In the genomic region with DNA sequence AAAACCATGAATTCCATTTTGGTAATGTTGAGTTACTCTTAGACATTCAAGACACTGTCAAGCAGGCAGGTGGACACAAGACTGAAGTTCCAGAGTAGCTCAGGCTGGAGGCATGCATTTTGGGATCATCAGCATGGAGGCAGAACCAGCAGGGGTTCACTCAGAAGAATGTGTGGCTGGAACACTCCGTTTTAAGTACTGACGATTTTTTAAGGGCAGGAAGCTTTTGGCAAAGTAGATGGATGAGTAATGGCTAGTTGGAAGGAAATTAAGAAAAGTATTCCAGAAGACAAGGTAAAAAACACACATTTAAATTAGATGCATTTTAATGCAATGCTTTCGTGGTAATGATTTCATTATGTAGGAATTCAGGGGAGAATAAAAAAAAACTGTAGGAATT, we compare ENCODE assay signal across 29 cellular contexts.
DNase-seq lines count a peak whose midpoint lies in the region; ATAC-seq lines count a peak whose summit lies in the region.
"Had no signal": no experiment of that assay in that cellular context is flagged by ENCODE, and none has a peak within 500 bp of the region (broad histone marks: within the 10 kb centered on the region; RNA-seq: fewer than 3 reads in every experiment).

No MANE protein-coding gene starts in this region.

- H4K20me1 ChIP-seq in GM23248 (ENCODE audit: insufficient read depth): no peaks in the 10 kb centered on the region

- ATAC-seq in HG03025 (IDR thresholded peaks at IDR 0.05; ENCODE audit: low FRiP score, unreplicated experiment): no peak

- H2AFZ ChIP-seq in GM23248: peak overlapping the region; percentile 35; the same call in 1 of the 2 replicates

- H3K4me2 ChIP-seq in GM23248 (ENCODE audit: unreplicated experiment): no peak overlapping the region

- DNase-seq in GM23248: peak; percentile 53
- peak; percentile 2 for DNase-seq in NT2/D1 (ENCODE audit: low read depth, low spot score)
- peak; percentile 19 for DNase-seq in fibroblast of gingiva (ENCODE audit: low read depth)
- DNase-seq in skeletal muscle cell (ENCODE audit: low read depth): peak; percentile 17
- DNase-seq in NCI-H1048 (lab: John Stamatoyannopoulos, UW): no peak
- DNase-seq in NCI-H748 treated with DMSO at 0.1 percent for 48 hours (lab: John Stamatoyannopoulos, UW): no peak
- DNase-seq: activated CD4-positive, alpha-beta T cell treated with anti-CD3 and anti-CD28 coated beads, Interleukin-2, amount 10 ng/mL, durations not matched to agents 24 days and 14 days; activated naive CD4-positive, alpha-beta T cell treated with Interleukin-2 at 50 U/mL for 16 hours; activated T-cell treated with anti-CD3 and anti-CD28 coated beads, Interleukin-2, amount 50 U/mL, for 24 hours; AML-193; caudate nucleus; CD4-positive, alpha-beta T cell; dermis blood vessel endothelial cell; esophagus squamous epithelium; H7; Kasumi-1; kidney glomerular epithelial cell; NCI-H187; NCI-H2171 treated with DMSO at 0.1 percent for 48 hours; NCI-H524; ovary; Peyer's patch; retina; SIG-M5; small intestine; SW 1271; T-helper 9 cell; uterus had no signal

- H3F3A ChIP-seq in GM23248 (ENCODE audit: insufficient read depth): peaks cover 6% of the 10 kb centered on the region; the same call in 1 of the 2 replicates

- no peak overlapping the region for H3K27ac ChIP-seq in GM23248
- H3K27ac ChIP-seq: esophagus squamous epithelium, ovary, Peyer's patch, uterus had no signal

- in situ Hi-C loops in GM23248 (cut with MboI): no loop called here

- H3K9me2 ChIP-seq in GM23248 (ENCODE audit: insufficient read depth): 0 out of 2 replicates have a peak, but pooled peaks cover 6% of the 10 kb centered on the region

- H3K79me2 ChIP-seq in GM23248 (ENCODE audit: insufficient read depth): no peaks in the 10 kb centered on the region

- H3K9me3 ChIP-seq in GM23248 (ENCODE audit: low read depth): no peaks in the 10 kb centered on the region
- no peaks in the 10 kb centered on the region for H3K9me3 ChIP-seq in NT2/D1 (ENCODE audit: insufficient read depth, low read length)
- H3K9me3 ChIP-seq: esophagus squamous epithelium, ovary, Peyer's patch, uterus had no signal

- 4 to 5% methylated on average over 3 of the region's 3 CpGs for WGBS in GM23248 (ENCODE audit: low coverage in 1 of 2, low lambda C conversion rate in 2 of 2, missing lambda C conversion rate in 2 of 2), 2 experiments

- peaks cover 10% of the 10 kb centered on the region; the same call in 1 of the 2 replicates for H3K4me1 ChIP-seq in GM23248 (ENCODE audit: insufficient read depth)
- H3K4me1 ChIP-seq in NT2/D1 (ENCODE audit: insufficient read depth, insufficient read length): no peaks in the 10 kb centered on the region
- H3K4me1 ChIP-seq: esophagus squamous epithelium, Peyer's patch, uterus had no signal

- no peak overlapping the region for H3K9ac ChIP-seq in GM23248
- H3K9ac ChIP-seq in NT2/D1 (ENCODE audit: insufficient read length, low read depth): no peak overlapping the region

- no peak overlapping the region for H3K4me3 ChIP-seq in GM23248
- H3K4me3 ChIP-seq in NT2/D1 (ENCODE audit: insufficient read length, low read depth): no peak overlapping the region
- H3K4me3 ChIP-seq in skeletal muscle cell (ENCODE audit: low read depth, low read length): no peak overlapping the region
- H3K4me3 ChIP-seq: esophagus squamous epithelium, ovary, Peyer's patch, uterus had no signal

- H3K27me3 ChIP-seq in GM23248 (replicated peaks; ENCODE audit: insufficient read depth) (no peaks in the 10 kb centered on the region), NT2/D1 (ENCODE audit: insufficient read depth, insufficient read length) (no peaks in the 10 kb centered on the region)
- H3K27me3 ChIP-seq: esophagus squamous epithelium, ovary, Peyer's patch, uterus had no signal

- H3K36me3 ChIP-seq in GM23248 (ENCODE audit: low read depth) (no peaks in the 10 kb centered on the region), NT2/D1 (ENCODE audit: insufficient read depth, insufficient read length, low read length) (no peaks in the 10 kb centered on the region)
- H3K36me3 ChIP-seq: esophagus squamous epithelium, ovary, Peyer's patch, uterus had no signal

Comparison
In these comparisons a context has a peak if more than half of its experiments do, and no peak if none do; other contexts are left out.
1. DNase-seq: peak in GM23248 (single experiment), NT2/D1 (single experiment), fibroblast of gingiva (single experiment) and skeletal muscle cell (single experiment); none in NCI-H1048 (single experiment) and NCI-H748 treated with DMSO at 0.1 percent for 48 hours (single experiment).